ENCODE assay signal across 25 cellular contexts in genomic region chr2:35447816-35448215, GRCh38.
"Had no signal": no experiment of that assay in that cellular context is flagged by ENCODE, and none has a peak within 500 bp of the region (broad histone marks: within the 10 kb centered on the region; RNA-seq: fewer than 3 reads in every experiment).

No MANE protein-coding gene starts in this region.

- H3K4me1 Mint-ChIP-seq: naive thymus-derived CD8-positive, alpha-beta T cell; nephron; neural crest cell; stimulated activated naive B cell treated with anti-CD40 and anti-IgM and Interleukin-4, amounts not matched to agents 10 μg/mL and 1 μg/mL and 100 μg/mL, for 72 hours had no signal

- DNase-seq: islet precursor cell; left ventricle myocardium inferior; naive thymus-derived CD8-positive, alpha-beta T cell; pancreas; posterior cingulate gyrus; retina; right cardiac atrium; sigmoid colon; stimulated activated CD4-positive, alpha-beta T cell treated with anti-CD3 and anti-CD28 coated beads, Interleukin-1b, Interleukin-23, amount 100 ng/mL, for 48 hours; stimulated activated CD4-positive, alpha-beta T cell treated with anti-CD3 and anti-CD28 coated beads, Interleukin-2, amount 100 ng/mL, for 48 hours; stimulated activated naive B cell treated with anti-CD40 and anti-IgM and Interleukin-4, amounts not matched to agents 10 μg/mL and 1 μg/mL and 100 μg/mL, for 72 hours; stimulated activated naive CD8-positive, alpha-beta T cell treated with anti-CD3 and anti-CD28 coated beads, Interleukin-15, Interleukin-2, amounts not matched to agents 100 U/mL and 50 U/mL, for 24 hours; stomach; testis; thyroid gland; transverse colon; upper lobe of left lung had no signal

- H3K27ac ChIP-seq: hepatocyte, left ventricle myocardium inferior, pancreas, prostate gland, sigmoid colon, stomach, testis, thyroid gland, transverse colon, upper lobe of left lung, vagina had no signal

- H3K4me1 ChIP-seq: left ventricle myocardium inferior, pancreas, prostate gland, sigmoid colon, stomach, testis, thyroid gland, transverse colon, upper lobe of left lung, vagina had no signal

- H3K27ac Mint-ChIP-seq: naive thymus-derived CD8-positive, alpha-beta T cell; nephron; stimulated activated naive B cell treated with anti-CD40 and anti-IgM and Interleukin-4, amounts not matched to agents 10 μg/mL and 1 μg/mL and 100 μg/mL, for 72 hours had no signal

- H3K4me3 Mint-ChIP-seq: naive thymus-derived CD8-positive, alpha-beta T cell; nephron; neural crest cell; stimulated activated naive B cell treated with anti-CD40 and anti-IgM and Interleukin-4, amounts not matched to agents 10 μg/mL and 1 μg/mL and 100 μg/mL, for 72 hours had no signal

- H3K36me3 ChIP-seq: left ventricle myocardium inferior, pancreas, prostate gland, sigmoid colon, stomach, thyroid gland, transverse colon, upper lobe of left lung, vagina had no signal

- H3K9me3 Mint-ChIP-seq: naive thymus-derived CD8-positive, alpha-beta T cell; nephron; neural crest cell; stimulated activated naive B cell treated with anti-CD40 and anti-IgM and Interleukin-4, amounts not matched to agents 10 μg/mL and 1 μg/mL and 100 μg/mL, for 72 hours had no signal

- H3K79me2 ChIP-seq: hepatocyte had no signal

- H2AFZ ChIP-seq: hepatocyte had no signal

- H3K27me3 ChIP-seq: hepatocyte, pancreas, sigmoid colon, stomach, testis, thyroid gland, transverse colon, upper lobe of left lung, vagina had no signal

- H3K4me3 ChIP-seq: hepatocyte, left ventricle myocardium inferior, lung, mucosa of descending colon, pancreas, prostate gland, sigmoid colon, smooth muscle cell, stomach, testis, thyroid gland, transverse colon, upper lobe of left lung, vagina had no signal

- FAIRE-seq: pancreas had no signal

- H3K9me3 ChIP-seq: left ventricle myocardium inferior, mucosa of descending colon, prostate gland, sigmoid colon, stomach, testis, thyroid gland, transverse colon, upper lobe of left lung, vagina had no signal

- H3K4me2 ChIP-seq: hepatocyte, smooth muscle cell had no signal

- H3K27me3 Mint-ChIP-seq: naive thymus-derived CD8-positive, alpha-beta T cell; stimulated activated naive B cell treated with anti-CD40 and anti-IgM and Interleukin-4, amounts not matched to agents 10 μg/mL and 1 μg/mL and 100 μg/mL, for 72 hours had no signal

- H3K36me3 Mint-ChIP-seq: naive thymus-derived CD8-positive, alpha-beta T cell; stimulated activated naive B cell treated with anti-CD40 and anti-IgM and Interleukin-4, amounts not matched to agents 10 μg/mL and 1 μg/mL and 100 μg/mL, for 72 hours had no signal
